In genomic region chr5:14286574-14287399, GRCh38 we compare ENCODE assay signal across 9 cellular contexts.
DNase-seq lines count a peak whose midpoint lies in the region; ATAC-seq and TF ChIP-seq lines count a peak whose summit lies in the region.
"Had no signal": no experiment of that assay in that cellular context is flagged by ENCODE, and none has a peak within 500 bp of the region (broad histone marks: within the 10 kb centered on the region; RNA-seq: fewer than 3 reads in every experiment).

No MANE protein-coding gene starts in this region.

- no peak for TF ChIP-seq CTCF in GM10248 (IDR thresholded peaks at IDR 0.05; ENCODE audit: control extremely low read depth, extremely low read depth, low read depth, missing control alignments)

- POLR2A ChIA-PET in GM10248 (lab: Yijun Ruan, JAX): no interaction called here

- DNase-seq in GM10248 (ENCODE audit: extremely low spot score) (peak; percentile 44), RPMI8226 (peak; percentile 24), retina (no peak), HUDEP-2 (lab: John Stamatoyannopoulos, UW; ENCODE audit: unreplicated experiment in 76 of 76) (no peak), iPS-NIHi11 (ENCODE audit: low spot score) (no peak), NCI-H2196 treated with DMSO at 0.1 percent for 48 hours (lab: John Stamatoyannopoulos, UW; ENCODE audit: unreplicated experiment) (no peak)

- CTCF ChIA-PET in GM10248 (lab: Yijun Ruan, JAX): interaction anchor here (0.8 to 5.1 kb wide), 4 partner anchors 10 to 179 kb away, joined by 3 to 32 read pairs (median 6); no protein-coding TSS in a partner anchor

- ATAC-seq in GM19463 (IDR thresholded peaks at IDR 0.05; ENCODE audit: unreplicated experiment): peak; percentile 88
- peak; percentile 79 for ATAC-seq in HG03066 (IDR thresholded peaks at IDR 0.05; ENCODE audit: low read depth, unreplicated experiment)
- ATAC-seq: activated CD4-positive, CD25-positive, alpha-beta regulatory T cell treated with anti-CD3 and anti-CD28 coated beads, Interleukin-2, amount 50 U/mL, for 24 hours had no signal

Comparison
In these comparisons a context has a peak if more than half of its experiments do, and no peak if none do; other contexts are left out.
1. DNase-seq: peak in GM10248 (single experiment) and RPMI8226 (single experiment); none in retina (single experiment), HUDEP-2 (0 of 76), iPS-NIHi11 (single experiment) and NCI-H2196 treated with DMSO at 0.1 percent for 48 hours (single experiment).